20 cellular contexts compared by ENCODE assay signal in the genomic region with DNA sequence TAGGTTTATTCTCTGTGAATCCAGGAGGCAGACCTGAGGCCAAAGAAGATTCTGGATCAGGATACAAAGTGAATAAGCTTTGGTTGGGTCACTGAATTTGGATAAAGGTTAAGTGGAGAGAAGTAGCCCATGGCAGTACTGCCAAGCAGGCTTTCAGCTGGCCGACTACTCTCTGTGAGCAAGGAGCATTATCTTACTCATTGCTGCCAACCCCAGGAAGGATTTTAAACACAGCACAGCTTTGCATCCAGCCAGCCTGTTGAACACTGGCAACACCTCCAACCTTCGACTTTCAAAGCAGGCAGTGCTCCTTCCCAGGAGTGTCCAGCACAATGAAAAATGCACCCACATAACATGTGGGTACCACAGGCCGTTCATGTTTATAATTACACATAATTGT.
"Had no signal": no experiment of that assay in that cellular context is flagged by ENCODE, and none has a peak within 500 bp of the region (broad histone marks: within the 10 kb centered on the region; RNA-seq: fewer than 3 reads in every experiment).

No MANE protein-coding gene starts in this region.

- H3K27me3 ChIP-seq: dorsolateral prefrontal cortex, esophagus muscularis mucosa, foreskin keratinocyte, gastrocnemius medialis, left lung had no signal

- FAIRE-seq: colon, endothelial cell of umbilical vein, islet of Langerhans, keratinocyte had no signal

- ATAC-seq: foreskin keratinocyte; gastrocnemius medialis; left lung; lower lobe of right lung; naive thymus-derived CD4-positive, alpha-beta T cell had no signal

- H3K4me3 ChIP-seq: coronary artery, dorsolateral prefrontal cortex, esophagus muscularis mucosa, gastrocnemius medialis, left lung, lower lobe of right lung had no signal

- H3K27ac ChIP-seq: coronary artery, dorsolateral prefrontal cortex, esophagus muscularis mucosa, foreskin keratinocyte, gastrocnemius medialis, left lung, lower lobe of right lung had no signal

- DNase-seq: dermis blood vessel endothelial cell; dorsolateral prefrontal cortex; effector CD4-positive, alpha-beta T cell; effector memory CD4-positive, alpha-beta T cell; foreskin keratinocyte; gastrocnemius medialis; glutamatergic neuron; hippocampal formation; left cardiac atrium; left lung; lower lobe of right lung; mesendoderm; midbrain; naive thymus-derived CD4-positive, alpha-beta T cell had no signal

- H3K9me3 ChIP-seq: esophagus muscularis mucosa, gastrocnemius medialis, lower lobe of right lung had no signal

- H3K36me3 ChIP-seq: esophagus muscularis mucosa, gastrocnemius medialis, left lung, lower lobe of right lung had no signal

- H3K4me1 ChIP-seq: foreskin keratinocyte, left lung, lower lobe of right lung had no signal
